1 cellular context compared by ENCODE assay signal in genomic region chr2:151297882-151298281, GRCh38.
TF ChIP-seq lines count a peak whose summit lies in the region.

No MANE protein-coding gene starts in this region.

TF ChIP-seq in GM12878, 131 proteins besides CTCF, POLR2A, EP300 and RAD21 (continued from another document):
- TF ChIP-seq ZBTB11 (CRISPR knock-in tag; IDR thresholded peaks at IDR 0.05) (no peak), KLF5 (IDR thresholded peaks at IDR 0.05; ENCODE audit: partially characterized antibody) (no peak), SIX5 (IDR thresholded peaks at IDR 0.05; ENCODE audit: low read depth, low read length, severe bottlenecking) (no peak), CHD1 (IDR thresholded peaks at IDR 0.05; ENCODE audit: low read depth, low read length) (no peak), BHLHE40 (IDR thresholded peaks at IDR 0.05; ENCODE audit: borderline replicate concordance in 1 of 2, low read depth in 2 of 2, low read length in 1 of 2) (no peak), SREBF2 (IDR thresholded peaks at IDR 0.05; ENCODE audit: low read length) (no peak), SREBF1 (IDR thresholded peaks at IDR 0.05; ENCODE audit: low read length) (no peak), IKZF2 (IDR thresholded peaks at IDR 0.05) (peak; percentile 69 to 71), PBX3 (IDR thresholded peaks at IDR 0.05; ENCODE audit: insufficient replicate concordance, low read depth, low read length) (no peak), GATAD2B (conservative IDR thresholded peaks at IDR 0.05; ENCODE audit: low read depth) (no peak), BCLAF1 (IDR thresholded peaks at IDR 0.05) (no peak)
TF ChIP-seq in GM12878: peak in this region for 11.
